1 cellular context compared by ENCODE assay signal in genomic region chr9:137138058-137138697, GRCh38.
TF ChIP-seq lines count a peak whose summit lies in the region.

No MANE protein-coding gene starts in this region.

TF ChIP-seq in GM12878, 131 proteins besides CTCF, POLR2A, EP300 and RAD21:
- no peak for TF ChIP-seq PAX8 (IDR thresholded peaks at IDR 0.05)
- no peak for TF ChIP-seq PAX5 (IDR thresholded peaks at IDR 0.05; ENCODE audit: borderline replicate concordance, low read depth, low read length)
- no peak for TF ChIP-seq KDM1A (IDR thresholded peaks at IDR 0.05; ENCODE audit: borderline replicate concordance)
- no peak for TF ChIP-seq PML (IDR thresholded peaks at IDR 0.05; ENCODE audit: low read length)
- no peak for TF ChIP-seq MTA3 (IDR thresholded peaks at IDR 0.05; ENCODE audit: borderline replicate concordance, low read length)
- no peak for TF ChIP-seq HDAC6 (IDR thresholded peaks at IDR 0.05; ENCODE audit: unreplicated experiment)
- no peak for TF ChIP-seq E2F8 (IDR thresholded peaks at IDR 0.05; ENCODE audit: low read depth, partially characterized antibody)
- no peak for TF ChIP-seq SREBF2 (IDR thresholded peaks at IDR 0.05; ENCODE audit: low read length)
- TF ChIP-seq REST (IDR thresholded peaks at IDR 0.05; ENCODE audit: low read depth, low read length), result no peak
- no peak for TF ChIP-seq SRF (IDR thresholded peaks at IDR 0.05; ENCODE audit: low read depth in 2 of 2, low read length in 2 of 2)
- no peak for TF ChIP-seq CBFB (IDR thresholded peaks at IDR 0.05; ENCODE audit: low read depth)
- TF ChIP-seq ZNF207 (IDR thresholded peaks at IDR 0.05; ENCODE audit: borderline replicate concordance), result no peak
- no peak for TF ChIP-seq USF1 (IDR thresholded peaks at IDR 0.05; ENCODE audit: borderline replicate concordance, extremely low read length, insufficient read depth, low read depth, low read length)
- TF ChIP-seq NKRF (conservative IDR thresholded peaks at IDR 0.05), result no peak
- TF ChIP-seq ZNF217 (IDR thresholded peaks at IDR 0.05), result no peak
- TF ChIP-seq IRF4 (IDR thresholded peaks at IDR 0.05; ENCODE audit: low read depth, low read length), result no peak
- TF ChIP-seq BCL11A (IDR thresholded peaks at IDR 0.05; ENCODE audit: low read depth, low read length), result no peak
- no peak for TF ChIP-seq TCF7 (IDR thresholded peaks at IDR 0.05; ENCODE audit: borderline replicate concordance)
- no peak for TF ChIP-seq LARP7 (IDR thresholded peaks at IDR 0.05)
- TF ChIP-seq CREM (IDR thresholded peaks at IDR 0.05; ENCODE audit: low read depth), result no peak
